8 cellular contexts compared by ENCODE assay signal in genomic region chr4:82890602-82890912, GRCh38. TPM values are rescaled to one million over a fixed set of nuclear protein-coding genes. Genes with fewer than 3 reads are reported as not detected.
A peak's percentile ranks its signal among the peaks of the same experiment; 100 is the strongest.
DNase-seq lines count a peak whose midpoint lies in the region; ATAC-seq and TF ChIP-seq lines count a peak whose summit lies in the region.

No MANE protein-coding gene starts in this region.

- TF ChIP-seq CTCF in CD8-positive, alpha-beta T cell (IDR thresholded peaks at IDR 0.05) = no peak
- no peak for TF ChIP-seq CTCF in ascending aorta (IDR thresholded peaks at IDR 0.05)
- no peak for TF ChIP-seq CTCF in right lobe of liver (IDR thresholded peaks at IDR 0.05)
- TF ChIP-seq CTCF in tibial nerve (IDR thresholded peaks at IDR 0.05) = no peak

- peak overlapping the region; percentile 87 for H3K4me3 ChIP-seq in CD8-positive, alpha-beta T cell (ENCODE audit: low read depth, low read length)
- H3K4me3 ChIP-seq in ascending aorta (peak overlapping the region; percentile 87 to 91), right lobe of liver (peak overlapping the region; percentile 67 to 83 (median 83)), tibial nerve (peak overlapping the region; percentile 58 to 95 (median 88))

- peak; percentile 37 for ATAC-seq in CD8-positive, alpha-beta T cell
- peak; percentile 27 for ATAC-seq in HG03469 (IDR thresholded peaks at IDR 0.05; ENCODE audit: unreplicated experiment)
- ATAC-seq in right lobe of liver = peak; percentile 7 to 23 (median 11)
- no peak for ATAC-seq in HG02678 (IDR thresholded peaks at IDR 0.05; ENCODE audit: unreplicated experiment)

- peak overlapping the region; percentile 98 for H3K27ac Mint-ChIP-seq in CD8-positive, alpha-beta T cell

- H3K4me1 ChIP-seq in CD8-positive, alpha-beta T cell (ENCODE audit: insufficient read depth, low read length) = peaks cover 28% of the 10 kb centered on the region
- H3K4me1 ChIP-seq in ascending aorta (peaks cover 13 to 15% of the 10 kb centered on the region in 2 donors), right lobe of liver (peaks cover 0 to 50% (median 17%) of the 10 kb centered on the region in 4 donors), tibial nerve (peaks cover 0 to 48% (median 27%) of the 10 kb centered on the region in 4 donors)

- no peaks in the 10 kb centered on the region for H3K9me3 ChIP-seq in CD8-positive, alpha-beta T cell (ENCODE audit: low read length)
- H3K9me3 ChIP-seq in ascending aorta = no peaks in the 10 kb centered on the region
- H3K9me3 ChIP-seq in right lobe of liver = no peaks in the 10 kb centered on the region
- H3K9me3 ChIP-seq in tibial nerve = no peaks in the 10 kb centered on the region

- peaks cover 38% of the 10 kb centered on the region for H3K36me3 Mint-ChIP-seq in CD8-positive, alpha-beta T cell

- DNase-seq in CD8-positive, alpha-beta T cell = no peak
- peak in 1 of 2 donors; percentile 21 for DNase-seq in ascending aorta (ENCODE audit: low spot score in 2 of 2)
- no peak for DNase-seq in right lobe of liver
- DNase-seq in tibial nerve (ENCODE audit: low spot score in 2 of 2) = no peak
- DNase-seq in COR-L47 (lab: John Stamatoyannopoulos, UW) = no peak
- no peak for DNase-seq in AML-193 (lab: John Stamatoyannopoulos, UW)

- TF ChIP-seq EP300 in tibial nerve (IDR thresholded peaks at IDR 0.05) = no peak

- POLR2A ChIA-PET in CD8-positive, alpha-beta T cell (lab: Charles Lee) = interaction anchor here (0.9 to 3.4 kb wide), 4 partner anchors 10 to 461 kb away, joined by 3 to 28 read pairs (median 5); partner anchors contain the start of genes COPS4 and THAP9

- intact Hi-C loops in CD8-positive, alpha-beta T cell (cut with DNase I, micrococcal nuclease) = loop anchor here (2.0 to 10.0 kb wide), 7 partner anchors 14 to 606 kb away; partner anchors contain the start of genes ABRAXAS1 (in 2 of the 2), ENOPH1 (in 1 of the 2), HELQ (in 1 of the 2) and HNRNPD (in 1 of the 2)
- intact Hi-C loops in ascending aorta (cut with DNase I) = loop anchor here (2.0 to 10.0 kb wide), 5 partner anchors 392 to 603 kb away; partner anchors contain the start of genes ABRAXAS1 and COQ2
- intact Hi-C loops in right lobe of liver (cut with DNase I) = no loop called here

- H3K27me3 Mint-ChIP-seq in CD8-positive, alpha-beta T cell (ENCODE audit: low read depth) = no peaks in the 10 kb centered on the region

- CTCF ChIA-PET in CD8-positive, alpha-beta T cell (lab: Charles Lee) = interaction anchor here (0.6 kb wide), 1 partner anchor 10 kb away, joined by 3 read pairs; no protein-coding TSS in a partner anchor

- H3K36me3 ChIP-seq in CD8-positive, alpha-beta T cell (ENCODE audit: insufficient read depth, low read length) = peaks cover 8% of the 10 kb centered on the region
- peaks cover 0 to 25% of the 10 kb centered on the region in 2 donors for H3K36me3 ChIP-seq in ascending aorta
- peaks cover 0 to 8% (median 0%) of the 10 kb centered on the region in 4 donors for H3K36me3 ChIP-seq in right lobe of liver
- H3K36me3 ChIP-seq in tibial nerve = peaks cover 0 to 20% (median 0%) of the 10 kb centered on the region in 3 donors

- WGBS in right lobe of liver (ENCODE audit: insufficient coverage, low coverage, low lambda C conversion rate, missing lambda C conversion rate) = 0% methylated on average over 11 of the region's 14 CpGs
- 0 to 1% methylated on average over 14 of the region's 14 CpGs for WGBS in tibial nerve, 2 donors

- H3K27ac ChIP-seq in CD8-positive, alpha-beta T cell (ENCODE audit: low read depth, low read length) = peak overlapping the region; percentile 96
- H3K27ac ChIP-seq in ascending aorta (peak overlapping the region; percentile 98 to 99), right lobe of liver (peak overlapping the region; percentile 97), tibial nerve (peak overlapping the region; percentile 89 to 99 (median 95))

- peaks cover 47% of the 10 kb centered on the region for H3K4me1 Mint-ChIP-seq in CD8-positive, alpha-beta T cell (ENCODE audit: low read depth)

- TF ChIP-seq POLR2A in right lobe of liver (IDR thresholded peaks at IDR 0.05) = no peak
- no peak for TF ChIP-seq POLR2A in tibial nerve (IDR thresholded peaks at IDR 0.05)

- H3K9me3 Mint-ChIP-seq in CD8-positive, alpha-beta T cell = no peaks in the 10 kb centered on the region

- peak overlapping the region; percentile 89 for H3K4me3 Mint-ChIP-seq in CD8-positive, alpha-beta T cell

- H3K27me3 ChIP-seq in CD8-positive, alpha-beta T cell (ENCODE audit: insufficient read depth, low read length) = no peaks in the 10 kb centered on the region
- H3K27me3 ChIP-seq in ascending aorta (no peaks in the 10 kb centered on the region), right lobe of liver (no peaks in the 10 kb centered on the region), tibial nerve (no peaks in the 10 kb centered on the region)

RNA-seq across cellular contexts. Expression of gene SEC31A, which starts 0.4 kb away (rescaled TPM):
- 100 to 1,000 TPM; 115 to 117 TPM for total RNA-seq in CD8-positive, alpha-beta T cell
- total RNA-seq in ascending aorta (100 TPM), right lobe of liver (100 to 1,000 TPM; 117 to 161 (median 128) TPM), tibial nerve (100 to 1,000 TPM; 171 to 190 (median 176) TPM)

RNA-seq across cellular contexts. Expression of gene THAP9, which starts 10.0 kb away (rescaled TPM):
- total RNA-seq in CD8-positive, alpha-beta T cell = 1 to 10 TPM; 5.2 to 7.3 TPM
- 0.32 TPM for total RNA-seq in ascending aorta
- total RNA-seq in right lobe of liver = 1 to 10 TPM in 5 of 6 experiments, under 1 TPM in 1; 0.92 to 3.8 (median 3.0) TPM
- total RNA-seq in tibial nerve = 1 to 10 TPM; 2.2 to 8.4 (median 5.5) TPM

Comparison
In these comparisons a context has a peak if more than half of its experiments do, and no peak if none do; other contexts are left out.
1. intact Hi-C loops: an anchor here in CD8-positive, alpha-beta T cell (2.0 to 10.0 kb wide) and ascending aorta (2.0 to 10.0 kb wide); none called in right lobe of liver.